ENCODE assay signal across 22 cellular contexts in the genomic region with DNA sequence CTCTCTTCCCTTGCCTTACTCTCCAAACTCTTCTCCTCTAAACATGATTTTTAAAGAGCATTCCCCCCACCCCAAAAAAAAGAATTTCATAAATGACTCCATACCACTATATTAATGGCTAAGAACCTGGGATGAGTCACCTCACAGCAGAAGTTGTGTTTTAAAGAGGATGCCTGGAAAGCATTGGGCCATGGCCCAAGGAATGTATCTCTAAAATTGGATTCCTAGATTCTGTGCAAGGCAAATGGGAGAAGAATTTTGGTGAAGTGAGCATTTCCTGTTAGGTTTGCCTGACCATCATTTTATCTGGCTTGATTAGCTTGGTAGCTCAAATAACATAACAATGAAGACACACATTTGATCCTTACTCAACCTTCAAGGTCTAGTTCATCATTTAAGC.
DNase-seq lines count a peak whose midpoint lies in the region; ATAC-seq and TF ChIP-seq lines count a peak whose summit lies in the region.
"Had no signal": no experiment of that assay in that cellular context is flagged by ENCODE, and none has a peak within 500 bp of the region (broad histone marks: within the 10 kb centered on the region; RNA-seq: fewer than 3 reads in every experiment).

No MANE protein-coding gene starts in this region.

- POLR2A ChIA-PET in BJ (lab: Charles Lee): no interaction called here

- no peak for ATAC-seq in aorta (ENCODE audit: low FRiP score)

- no peak for TF ChIP-seq CTCF in BJ (IDR thresholded peaks at IDR 0.05; ENCODE audit: insufficient read depth, low read depth, low read length)

- H3K27me3 ChIP-seq in BJ (ENCODE audit: control insufficient read depth, insufficient read depth, low read length) (no peaks in the 10 kb centered on the region), aorta (ENCODE audit: control insufficient read depth in 1 of 2, insufficient read depth in 2 of 2, low read length in 1 of 2) (no peaks in the 10 kb centered on the region)
- H3K27me3 ChIP-seq: hepatocyte, SJCRH30, vagina had no signal

- no peak overlapping the region for H3K27ac ChIP-seq in substantia nigra (ENCODE audit: low read depth, low read length, poor library complexity, severe bottlenecking)
- no peak overlapping the region for H3K27ac ChIP-seq in aorta (ENCODE audit: low read depth in 1 of 2, low read length in 2 of 2)
- H3K27ac ChIP-seq: hepatocyte, SJCRH30, vagina had no signal

- CTCF ChIA-PET in BJ (lab: Yijun Ruan, JAX): interaction anchor here (3.0 kb wide), 1 partner anchor 11 kb away, joined by 12 read pairs; no protein-coding TSS in a partner anchor

- intact Hi-C loops in aorta (cut with DNase I): no loop called here

- no peaks in the 10 kb centered on the region for H3K36me3 ChIP-seq in BJ (ENCODE audit: control insufficient read depth, insufficient read depth, low read length)
- H3K36me3 ChIP-seq in aorta (ENCODE audit: control insufficient read depth in 1 of 2, insufficient read depth in 2 of 2, low read length in 1 of 2): no peaks in the 10 kb centered on the region
- H3K36me3 ChIP-seq: SJCRH30, vagina had no signal

- peaks cover 6 to 9% of the 10 kb centered on the region in 2 donors for H3K4me1 ChIP-seq in aorta (ENCODE audit: control insufficient read depth in 1 of 2, insufficient read depth in 2 of 2, low read length in 2 of 2)
- H3K4me1 ChIP-seq: SJCRH30, vagina had no signal

- H3K9me3 ChIP-seq in aorta (ENCODE audit: control insufficient read depth, low read length): no peaks in the 10 kb centered on the region
- H3K9me3 ChIP-seq: SJCRH30, vagina had no signal

- DNase-seq in BJ (ENCODE audit: low read depth): peak; percentile 77
- peak; percentile 10 for DNase-seq in LHCN-M2 (ENCODE audit: low read depth)
- peak; percentile 34 for DNase-seq in dedifferentiated amniotic fluid mesenchymal stem cell (ENCODE audit: extremely low spot score)
- DNase-seq in non-pigmented ciliary epithelial cell (ENCODE audit: low read depth): peak; percentile 15
- no peak for DNase-seq in SIG-M5 treated with dmso at 0.1 percent for 504 hours (lab: John Stamatoyannopoulos, UW; ENCODE audit: unreplicated experiment)
- DNase-seq in activated CD4-positive, CD25-positive, alpha-beta regulatory T cell treated with anti-CD3 and anti-CD28 coated beads, Interleukin-2, amount 50 U/mL, for 72 hours: no peak
- DNase-seq in substantia nigra (lab: John Stamatoyannopoulos, UW): no peak
- DNase-seq in aorta: no peak
- DNase-seq: activated CD4-positive, CD25-positive, alpha-beta regulatory T cell; activated T-cell treated with anti-CD3 and anti-CD28 coated beads, Interleukin-2, amount 50 U/mL, for 48 hours; C1 segment of cervical spinal cord; DMS53; erythroblast; H9; Karpas-422; NCI-H69; posterior cingulate gyrus; SJCRH30; small intestine; stimulated activated CD4-positive, alpha-beta T cell treated with anti-CD3 and anti-CD28 coated beads, Interleukin-4, amount 100 ng/mL, for 24 hours had no signal

- H3K4me3 ChIP-seq in BJ (ENCODE audit: low read depth, low read length) (no peak overlapping the region), aorta (ENCODE audit: low read length in 2 of 2) (no peak overlapping the region)
- H3K4me3 ChIP-seq: hepatocyte, SJCRH30, vagina had no signal

Comparison
In these comparisons a context has a peak if more than half of its experiments do, and no peak if none do; other contexts are left out.
1. DNase-seq: peak in BJ (single experiment), LHCN-M2 (single experiment), dedifferentiated amniotic fluid mesenchymal stem cell (single experiment) and non-pigmented ciliary epithelial cell (single experiment); none in SIG-M5 treated with dmso at 0.1 percent for 504 hours (single experiment), activated CD4-positive, CD25-positive, alpha-beta regulatory T cell treated with anti-CD3 and anti-CD28 coated beads, Interleukin-2, amount 50 U/mL, for 72 hours (single experiment), substantia nigra (0 of 49) and aorta (0 of 2).